In genomic region chr10:130137659-130138478, GRCh38 we compare ENCODE assay signal across 8 cellular contexts. TPM values are rescaled to one million over a fixed set of nuclear protein-coding genes. Genes with fewer than 3 reads are reported as not detected.
DNase-seq lines count a peak whose midpoint lies in the region; ATAC-seq and TF ChIP-seq lines count a peak whose summit lies in the region.

No MANE protein-coding gene starts in this region.

- H3K36me3 Mint-ChIP-seq in natural killer cell = no peaks in the 10 kb centered on the region

- TF ChIP-seq POLR2A in prostate gland (IDR thresholded peaks at IDR 0.05) = no peak

- no peaks in the 10 kb centered on the region for H3K9me3 Mint-ChIP-seq in natural killer cell

- peaks cover 67% of the 10 kb centered on the region for H3K79me2 ChIP-seq in Karpas-422 (ENCODE audit: low read length)

- H3K36me3 ChIP-seq in BLaER1 (peaks cover 42% of the 10 kb centered on the region), Karpas-422 (ENCODE audit: insufficient read depth, low read length) (peaks cover 17% of the 10 kb centered on the region; the same call in 1 of the 2 replicates), prostate gland (no peaks in the 10 kb centered on the region)

- no peak for ATAC-seq in natural killer cell
- no peak for ATAC-seq in HG03175 (IDR thresholded peaks at IDR 0.05; ENCODE audit: unreplicated experiment)

- peaks cover 30 to 38% of the 10 kb centered on the region in 2 donors for H3K4me1 Mint-ChIP-seq in natural killer cell

- H3K27me3 Mint-ChIP-seq in natural killer cell (ENCODE audit: low read depth in 2 of 2) = peaks cover 0 to 5% of the 10 kb centered on the region in 2 donors

- H3K4me1 ChIP-seq in BLaER1 = peaks cover 56% of the 10 kb centered on the region
- H3K4me1 ChIP-seq in Karpas-422 (ENCODE audit: low read length) = peaks cover 65% of the 10 kb centered on the region
- peaks cover 9% of the 10 kb centered on the region for H3K4me1 ChIP-seq in prostate gland (replicated peaks)

- H2AFZ ChIP-seq in Karpas-422 (ENCODE audit: low read length) = no peak overlapping the region

- WGBS in prostate gland = 70% methylated on average over 28 of the region's 28 CpGs

- H3K4me2 ChIP-seq in BLaER1 = peak overlapping the region; percentile 98
- peak overlapping the region; percentile 99 for H3K4me2 ChIP-seq in Karpas-422 (ENCODE audit: low read depth, low read length, poor library complexity, severe bottlenecking)

- no peaks in the 10 kb centered on the region for H3K9me2 ChIP-seq in Karpas-422 (replicated peaks; ENCODE audit: insufficient read depth, low read length)

- no peak overlapping the region for H3K27ac ChIP-seq in BLaER1
- 0 out of 2 replicates have a peak overlapping the region, but pooled peaks have one; percentile 6 for H3K27ac ChIP-seq in Karpas-422 (ENCODE audit: low read length)
- no peak overlapping the region for H3K27ac ChIP-seq in coronary artery
- no peak overlapping the region for H3K27ac ChIP-seq in prostate gland

- H3K9ac ChIP-seq in BLaER1 (peak overlapping the region; percentile 90; the same call in 1 of the 2 replicates), Karpas-422 (ENCODE audit: low read length) (peak overlapping the region; percentile 93)

- H3K4me3 ChIP-seq in BLaER1 (peak overlapping the region; percentile 99), Karpas-422 (ENCODE audit: low read length) (peak overlapping the region; percentile 99), coronary artery (peak overlapping the region; percentile 91), prostate gland (peak overlapping the region in 1 of 2 donors; percentile 92)

- H3K4me3 Mint-ChIP-seq in natural killer cell = peak overlapping the region; percentile 82

- H3K9me3 ChIP-seq in BLaER1 (no peaks in the 10 kb centered on the region), Karpas-422 (ENCODE audit: low read length) (no peaks in the 10 kb centered on the region), prostate gland (no peaks in the 10 kb centered on the region)

- DNase-seq in Karpas-422 (no peak), coronary artery (ENCODE audit: low spot score) (no peak), natural killer cell (no peak), NCI-H82 (lab: John Stamatoyannopoulos, UW) (no peak), nucleus accumbens (lab: John Stamatoyannopoulos, UW) (no peak), prostate gland (ENCODE audit: low spot score) (no peak)

- intact Hi-C loops in natural killer cell (cut with micrococcal nuclease) = no loop called here
- intact Hi-C loops in prostate gland (cut with DNase I) = loop anchor here (2.0 kb wide), 1 partner anchor 27 kb away; the partner anchor contains the start of gene C10orf143

- TF ChIP-seq CTCF in coronary artery (IDR thresholded peaks at IDR 0.05) (no peak), natural killer cell (IDR thresholded peaks at IDR 0.05) (no peak), prostate gland (IDR thresholded peaks at IDR 0.05) (no peak)

- peaks cover 66% of the 10 kb centered on the region for H4K20me1 ChIP-seq in BLaER1
- H4K20me1 ChIP-seq in Karpas-422 (ENCODE audit: insufficient read depth, low read depth, low read length) = peaks cover 3% of the 10 kb centered on the region; the same call in 1 of the 2 replicates

- H3K27me3 ChIP-seq in BLaER1 = no peaks in the 10 kb centered on the region
- no peaks in the 10 kb centered on the region for H3K27me3 ChIP-seq in Karpas-422 (ENCODE audit: low read length)
- H3K27me3 ChIP-seq in prostate gland (replicated peaks; ENCODE audit: insufficient read depth) = no peaks in the 10 kb centered on the region

- H3K27ac Mint-ChIP-seq in natural killer cell = peak overlapping the region in 1 of 2 donors; percentile 6

RNA-seq across cellular contexts. Expression of gene GLRX3, which starts 1.7 kb away (rescaled TPM):
- total RNA-seq in Karpas-422 (2014; rRNA removed; shearing (Covaris generic); ENCODE audit: low replicate concordance) = 86.8 and 90.2 TPM in 2 replicates
- total RNA-seq in natural killer cell (10 to 100 TPM; 33.8 to 51.7 (median 39.1) TPM), prostate gland (10 to 100 TPM; 32.6 to 40.7 TPM)

RNA-seq across cellular contexts. Expression of gene C10orf143, which starts 27.2 kb away (rescaled TPM):
- total RNA-seq in Karpas-422 (2014; rRNA removed; shearing (Covaris generic); ENCODE audit: low replicate concordance) = 0.75 and 3.9 TPM in 2 replicates
- total RNA-seq in natural killer cell = 10 to 100 TPM in 1 of 3 donors, 1 to 10 TPM in 2; 7.1 to 10.9 (median 8.2) TPM
- total RNA-seq in prostate gland = 1 to 10 TPM; 5.1 to 5.6 TPM
